ENCODE assay signal across 25 cellular contexts in the genomic region with DNA sequence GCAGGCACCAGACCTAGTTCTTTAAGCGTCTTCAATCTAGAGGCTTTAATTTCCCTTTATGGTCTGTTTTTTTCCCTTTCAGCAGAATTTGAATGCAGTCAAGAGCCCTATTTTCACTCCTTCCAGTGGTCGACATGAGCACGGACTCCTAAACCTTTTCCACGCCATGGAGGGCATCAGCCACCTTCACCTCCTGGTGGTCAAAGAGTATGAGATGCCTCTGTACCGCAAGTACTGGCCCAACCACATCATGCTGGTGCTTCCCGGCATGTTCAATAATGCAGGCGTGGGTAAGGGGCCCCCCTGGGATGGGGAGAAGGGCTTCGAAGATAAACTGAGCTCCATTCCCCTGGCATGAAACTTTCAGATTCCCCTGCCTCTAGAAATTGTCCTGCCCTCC.
DNase-seq lines count a peak whose midpoint lies in the region; ATAC-seq and TF ChIP-seq lines count a peak whose summit lies in the region.
"Had no signal": no experiment of that assay in that cellular context is flagged by ENCODE, and none has a peak within 500 bp of the region (broad histone marks: within the 10 kb centered on the region; RNA-seq: fewer than 3 reads in every experiment).

No MANE protein-coding gene starts in this region.

- CTCF ChIA-PET in WTC11 (lab: Charles Lee): interaction anchor here (0.6 to 1.9 kb wide), 4 partner anchors 16 to 142 kb away, joined by 3 to 11 read pairs (median 3); no protein-coding TSS in a partner anchor

- no peak overlapping the region for H2AFZ ChIP-seq in GM23338

- no peaks in the 10 kb centered on the region for H3K27me3 ChIP-seq in cardiac muscle cell
- no peaks in the 10 kb centered on the region for H3K27me3 ChIP-seq in GM23338 (ENCODE audit: insufficient read depth)
- H3K27me3 ChIP-seq in endodermal cell (ENCODE audit: control insufficient read depth, insufficient read depth, low read length, poor library complexity, severe bottlenecking): no peaks in the 10 kb centered on the region
- H3K27me3 ChIP-seq: BLaER1 treated with 17β-estradiol and CSF1 and Interleukin-3, amounts not matched to agents 10 nM and 100 nM had no signal

- H3K4me1 Mint-ChIP-seq in GM23338 (peaks cover 5% of the 10 kb centered on the region; the same call in 2 of the 3 replicates), WTC11 (peaks cover 5% of the 10 kb centered on the region), endodermal cell (peaks cover 2% of the 10 kb centered on the region)
- H3K4me1 Mint-ChIP-seq: B cell; CD4-positive, alpha-beta memory T cell; CD8-positive, alpha-beta memory T cell had no signal

- ATAC-seq in Right ventricle myocardium inferior: no peak
- ATAC-seq in GM23338: peak; percentile 71
- peak; percentile 62 for ATAC-seq in WTC11
- ATAC-seq in HG03039 (IDR thresholded peaks at IDR 0.05; ENCODE audit: unreplicated experiment): no peak

- H3K4me2 ChIP-seq in GM23338: no peak overlapping the region
- H3K4me2 ChIP-seq: A549; BLaER1 treated with 17β-estradiol and CSF1 and Interleukin-3, amounts not matched to agents 10 nM and 100 nM had no signal

- H4K20me1 ChIP-seq in GM23338 (replicated peaks; ENCODE audit: insufficient read depth): 0 out of 2 replicates have a peak, but pooled peaks cover 8% of the 10 kb centered on the region
- H4K20me1 ChIP-seq: BLaER1 treated with 17β-estradiol and CSF1 and Interleukin-3, amounts not matched to agents 10 nM and 100 nM had no signal

- intact Hi-C loops in Right ventricle myocardium inferior (cut with DNase I): no loop called here

- H3K4me3 ChIP-seq in cardiac muscle cell: no peak overlapping the region
- no peak overlapping the region for H3K4me3 ChIP-seq in GM23338
- H3K4me3 ChIP-seq in endodermal cell (ENCODE audit: low read length): no peak overlapping the region
- H3K4me3 ChIP-seq: A549; BLaER1 treated with 17β-estradiol and CSF1 and Interleukin-3, amounts not matched to agents 10 nM and 100 nM; GM12878 had no signal

- H3K4me3 Mint-ChIP-seq in GM23338 (no peak overlapping the region), WTC11 (no peak overlapping the region), endodermal cell (no peak overlapping the region)
- H3K4me3 Mint-ChIP-seq: B cell; CD4-positive, alpha-beta memory T cell; CD4-positive, CD25-positive, alpha-beta regulatory T cell; CD8-positive, alpha-beta memory T cell had no signal

- WGBS in endodermal cell (ENCODE audit: insufficient coverage in 1 of 2, insufficient read length in 1 of 2), 2 experiments: 90 to 97% methylated on average over 4 to 8 of the region's 8 CpGs

- no peak overlapping the region; the same call in 1 of the 2 replicates for H3K27ac Mint-ChIP-seq in GM23338
- H3K27ac Mint-ChIP-seq in WTC11: no peak overlapping the region
- H3K27ac Mint-ChIP-seq in endodermal cell: no peak overlapping the region
- H3K27ac Mint-ChIP-seq: B cell; CD4-positive, CD25-positive, alpha-beta regulatory T cell; CD8-positive, alpha-beta memory T cell had no signal

- TF ChIP-seq CTCF in cardiac muscle cell (IDR thresholded peaks at IDR 0.05; ENCODE audit: low read depth, low read length): no peak
- TF ChIP-seq CTCF in GM23338 (conservative IDR thresholded peaks at IDR 0.05; ENCODE audit: low read depth in 2 of 2): 0 out of 4 replicates have a peak, but pooled peaks of 1 of the 2 experiments have one; percentile 14
- TF ChIP-seq CTCF in WTC11 (IDR thresholded peaks at IDR 0.05): no peak
- peak; percentile 51 for TF ChIP-seq CTCF in endodermal cell (conservative IDR thresholded peaks at IDR 0.05)

- H3K9me3 Mint-ChIP-seq in GM23338: no peaks in the 10 kb centered on the region
- no peaks in the 10 kb centered on the region for H3K9me3 Mint-ChIP-seq in WTC11
- no peaks in the 10 kb centered on the region for H3K9me3 Mint-ChIP-seq in endodermal cell

- H3K27me3 Mint-ChIP-seq in GM23338 (ENCODE audit: insufficient read depth, low read depth, poor library complexity) (no peaks in the 10 kb centered on the region), WTC11 (ENCODE audit: low read depth) (no peaks in the 10 kb centered on the region), endodermal cell (ENCODE audit: insufficient read depth) (no peaks in the 10 kb centered on the region)
- H3K27me3 Mint-ChIP-seq: B cell; CD4-positive, alpha-beta memory T cell; CD4-positive, CD25-positive, alpha-beta regulatory T cell; CD8-positive, alpha-beta memory T cell had no signal

- H3K36me3 ChIP-seq in cardiac muscle cell (no peaks in the 10 kb centered on the region), GM23338 (ENCODE audit: insufficient read depth) (no peaks in the 10 kb centered on the region), endodermal cell (ENCODE audit: control insufficient read depth, insufficient read depth, low read length) (peaks cover 9% of the 10 kb centered on the region)

- H3K4me1 ChIP-seq in cardiac muscle cell (ENCODE audit: low read depth) (peaks cover 18% of the 10 kb centered on the region), GM23338 (ENCODE audit: insufficient read depth) (no peaks in the 10 kb centered on the region), endodermal cell (ENCODE audit: control insufficient read depth, insufficient read depth, low read length) (peaks cover 2% of the 10 kb centered on the region)
- H3K4me1 ChIP-seq: A549; BLaER1 treated with 17β-estradiol and CSF1 and Interleukin-3, amounts not matched to agents 10 nM and 100 nM had no signal

- no peaks in the 10 kb centered on the region for H3F3A ChIP-seq in GM23338 (replicated peaks; ENCODE audit: low read depth)

- H3K27ac ChIP-seq in cardiac muscle cell (peak overlapping the region; percentile 2), GM23338 (ENCODE audit: low read depth) (no peak overlapping the region), endodermal cell (ENCODE audit: low read depth, low read length) (no peak overlapping the region)
- H3K27ac ChIP-seq: 22Rv1; A549; BLaER1 treated with 17β-estradiol and CSF1 and Interleukin-3, amounts not matched to agents 10 nM and 100 nM; C4-2B had no signal

- H3K36me3 Mint-ChIP-seq in GM23338 (ENCODE audit: low read depth) (no peaks in the 10 kb centered on the region), WTC11 (peaks cover under 1% of the 10 kb centered on the region; the same call in 1 of the 2 replicates), endodermal cell (ENCODE audit: low read depth) (peaks cover 16% of the 10 kb centered on the region)

- POLR2A ChIA-PET in WTC11 (lab: Charles Lee): interaction anchor here (0.7 kb wide), 1 partner anchor 20 kb away, joined by 7 read pairs; no protein-coding TSS in a partner anchor

- H3K79me2 ChIP-seq in GM23338 (replicated peaks; ENCODE audit: insufficient read depth): no peaks in the 10 kb centered on the region

- no peaks in the 10 kb centered on the region for H3K9me3 ChIP-seq in cardiac muscle cell (ENCODE audit: low read depth)
- H3K9me3 ChIP-seq in endodermal cell (ENCODE audit: control insufficient read depth, low read length): peaks cover 10% of the 10 kb centered on the region
- H3K9me3 ChIP-seq: A549 had no signal

- H3K9me2 ChIP-seq in GM23338 (ENCODE audit: insufficient read depth): no peaks in the 10 kb centered on the region

- DNase-seq in cardiac muscle cell (ENCODE audit: low read depth in 1 of 2, low spot score in 1 of 2) (no peak), Right ventricle myocardium inferior (ENCODE audit: missing footprints) (no peak), GM23338 (ENCODE audit: low spot score) (peak; percentile 17), WTC11 (ENCODE audit: low spot score) (no peak), endodermal cell (no peak), CD1c-positive myeloid dendritic cell (ENCODE audit: extremely low spot score) (no peak)
- DNase-seq: AML-193; CD4-positive, alpha-beta memory T cell; CD4-positive, CD25-positive, alpha-beta regulatory T cell; CD8-positive, alpha-beta memory T cell; COR-L47; DMS 273 treated with DMSO at 0.1 percent for 48 hours; DMS153; DMS53; DMS79; DND-41; EL; GDM1 had no signal

- H3K9ac ChIP-seq in endodermal cell (ENCODE audit: extremely low read depth, low read length, poor library complexity, severe bottlenecking): no peak overlapping the region
- H3K9ac ChIP-seq: BLaER1 treated with 17β-estradiol and CSF1 and Interleukin-3, amounts not matched to agents 10 nM and 100 nM had no signal

TF ChIP-seq in WTC11, 78 proteins besides CTCF, POLR2A, EP300 and RAD21:
- TF ChIP-seq GABPB1 (CRISPR knock-in tag; IDR thresholded peaks at IDR 0.05) (no peak), RELA (CRISPR knock-in tag; IDR thresholded peaks at IDR 0.05; ENCODE audit: borderline replicate concordance) (no peak), RORB (CRISPR knock-in tag; IDR thresholded peaks at IDR 0.05) (no peak), ZNF121 (CRISPR knock-in tag; IDR thresholded peaks at IDR 0.05) (no peak), ZNF317 (CRISPR knock-in tag; IDR thresholded peaks at IDR 0.05; ENCODE audit: borderline replicate concordance, low read depth) (no peak), PRRX2 (CRISPR knock-in tag; IDR thresholded peaks at IDR 0.05) (no peak), TCF7 (CRISPR knock-in tag; IDR thresholded peaks at IDR 0.05; ENCODE audit: low read depth) (no peak), ZSCAN18 (CRISPR knock-in tag; IDR thresholded peaks at IDR 0.05) (no peak), CREM (CRISPR knock-in tag; IDR thresholded peaks at IDR 0.05) (no peak), MXD4 (CRISPR knock-in tag; IDR thresholded peaks at IDR 0.05; ENCODE audit: borderline replicate concordance) (no peak), GTF2I (CRISPR knock-in tag; conservative IDR thresholded peaks at IDR 0.05) (no peak), GRHL2 (CRISPR knock-in tag; IDR thresholded peaks at IDR 0.05; ENCODE audit: insufficient replicate concordance, severe bottlenecking) (no peak)

Comparison
In these comparisons a context has a peak if more than half of its experiments do, and no peak if none do; other contexts are left out.
1. ATAC-seq: peak in GM23338 (single experiment) and WTC11 (single experiment); none in Right ventricle myocardium inferior (single experiment) and HG03039 (single experiment).